20 cellular contexts compared by ENCODE assay signal in genomic region chr2:199395311-199395710, GRCh38.
DNase-seq lines count a peak whose midpoint lies in the region; ATAC-seq, FAIRE-seq and TF ChIP-seq lines count a peak whose summit lies in the region.
"Had no signal": no experiment of that assay in that cellular context is flagged by ENCODE, and none has a peak within 500 bp of the region (broad histone marks: within the 10 kb centered on the region; RNA-seq: fewer than 3 reads in every experiment).

No MANE protein-coding gene starts in this region.

- DNase-seq in NCI-H226 (peak; percentile 4), astrocyte (ENCODE audit: low read depth) (peak; percentile 77), astrocyte of the spinal cord (ENCODE audit: low read depth, low spot score) (peak; percentile 19), fibroblast of the aortic adventitia (ENCODE audit: low read depth) (peak; percentile 65), NCI-H2171 (lab: John Stamatoyannopoulos, UW) (no peak), foreskin fibroblast (no peak), kidney tubule cell (ENCODE audit: low spot score) (no peak)
- DNase-seq: C1 segment of cervical spinal cord; Calu3; CD4-positive, alpha-beta memory T cell; COR-L47; DMS53; DMS79 treated with DMSO at 0.1 percent for 48 hours; GF-D8; H7; HCEC 1CT had no signal

- TF ChIP-seq CTCF in astrocyte (IDR thresholded peaks at IDR 0.05; ENCODE audit: insufficient read depth, low read depth, low read length): no peak
- no peak for TF ChIP-seq CTCF in astrocyte of the spinal cord (IDR thresholded peaks at IDR 0.05; ENCODE audit: low read depth, low read length)
- TF ChIP-seq CTCF in fibroblast of the aortic adventitia (IDR thresholded peaks at IDR 0.05; ENCODE audit: insufficient read depth, low read length): no peak
- TF ChIP-seq CTCF in foreskin fibroblast (IDR thresholded peaks at IDR 0.05; ENCODE audit: low read depth, low read length): no peak

- in situ Hi-C loops in astrocyte of the spinal cord (cut with HindIII; ENCODE audit: low sequenced_read_pairs): no loop called here

- no peaks in the 10 kb centered on the region for H3K27me3 ChIP-seq in astrocyte (ENCODE audit: insufficient read depth, low read length)

- H3K4me1 Mint-ChIP-seq in astrocyte (ENCODE audit: low read depth, unreplicated experiment): no peaks in the 10 kb centered on the region
- H3K4me1 Mint-ChIP-seq: CD4-positive, alpha-beta memory T cell had no signal

- no peaks in the 10 kb centered on the region for H3K4me1 ChIP-seq in astrocyte (ENCODE audit: insufficient read depth, low read length)

- no peaks in the 10 kb centered on the region for H3K9me3 ChIP-seq in astrocyte (ENCODE audit: insufficient read depth, low read depth, low read length)

- H3K9me3 Mint-ChIP-seq in astrocyte (ENCODE audit: unreplicated experiment): no peaks in the 10 kb centered on the region

- H3K36me3 Mint-ChIP-seq in astrocyte (ENCODE audit: low read depth, unreplicated experiment): peaks cover 2% of the 10 kb centered on the region
- H3K36me3 Mint-ChIP-seq: CD4-positive, alpha-beta memory T cell had no signal

- H3K36me3 ChIP-seq in astrocyte (ENCODE audit: insufficient read depth, low read length): peaks cover 7% of the 10 kb centered on the region

- H3K9ac ChIP-seq in astrocyte (ENCODE audit: low read length): no peak overlapping the region

- no peak overlapping the region for H3K4me3 Mint-ChIP-seq in astrocyte (ENCODE audit: unreplicated experiment)
- H3K4me3 Mint-ChIP-seq: CD4-positive, alpha-beta memory T cell had no signal

- no peaks in the 10 kb centered on the region for H4K20me1 ChIP-seq in astrocyte (ENCODE audit: insufficient read depth, low read length)

- H3K27me3 Mint-ChIP-seq in astrocyte (ENCODE audit: low read depth, unreplicated experiment): no peaks in the 10 kb centered on the region

- H2AFZ ChIP-seq in astrocyte (ENCODE audit: low read depth, low read length): no peak overlapping the region

- no peaks in the 10 kb centered on the region for H3K79me2 ChIP-seq in astrocyte (ENCODE audit: insufficient read depth, low read length)

- H3K4me3 ChIP-seq in astrocyte (ENCODE audit: insufficient read depth, low read depth, low read length) (no peak overlapping the region), astrocyte of the spinal cord (ENCODE audit: low read depth, low read length) (no peak overlapping the region), fibroblast of the aortic adventitia (ENCODE audit: low read depth, low read length) (no peak overlapping the region), foreskin fibroblast (ENCODE audit: low read depth in 1 of 2, low read length in 2 of 2) (no peak overlapping the region)

- no peak for ATAC-seq in HG03571 (IDR thresholded peaks at IDR 0.05; ENCODE audit: unreplicated experiment)

- no peak overlapping the region for H3K4me2 ChIP-seq in astrocyte (ENCODE audit: low read length)

- H3K27ac Mint-ChIP-seq in astrocyte (ENCODE audit: unreplicated experiment): no peak overlapping the region
- H3K27ac Mint-ChIP-seq: CD4-positive, alpha-beta memory T cell had no signal

- no peak for FAIRE-seq in astrocyte (lab: Jason Lieb, UNC)
- FAIRE-seq: GM12891, GM18507, H1 had no signal

- no peak overlapping the region for H3K27ac ChIP-seq in astrocyte (ENCODE audit: low read depth, low read length)

Comparison
In these comparisons a context has a peak if more than half of its experiments do, and no peak if none do; other contexts are left out.
1. DNase-seq: peak in NCI-H226 (single experiment), astrocyte (single experiment), astrocyte of the spinal cord (single experiment) and fibroblast of the aortic adventitia (single experiment); none in NCI-H2171 (single experiment), foreskin fibroblast (0 of 2) and kidney tubule cell (single experiment).